Comparison of ENCODE assay signal across 1 cellular context in genomic region chr9:6015278-6016157, GRCh38.
TF ChIP-seq lines count a peak whose summit lies in the region.

RANBP6 (minus strand) TSS chr9:6015624; CDS start chr9:6015607, 17 bp downstream.

TF ChIP-seq in HepG2, 621 proteins besides CTCF, POLR2A, EP300 and RAD21 (continued from another document and continues in another):
- TF ChIP-seq ATF5 (CRISPR knock-in tag; IDR thresholded peaks at IDR 0.05; ENCODE audit: low read depth) (no peak), BCL6 (CRISPR knock-in tag; IDR thresholded peaks at IDR 0.05) (peak; percentile 36; the same call in 1 of the 2 replicates), THYN1 (CRISPR knock-in tag; IDR thresholded peaks at IDR 0.05; ENCODE audit: borderline replicate concordance, low read depth) (no peak), ZNF557 (CRISPR knock-in tag; IDR thresholded peaks at IDR 0.05) (0 out of 2 replicates have a peak, but pooled peaks have one; percentile 60), AHR (CRISPR knock-in tag; IDR thresholded peaks at IDR 0.05) (no peak), ZNF317 (CRISPR knock-in tag; IDR thresholded peaks at IDR 0.05) (0 out of 2 replicates have a peak, but pooled peaks have one; percentile 59), ZNF598 (CRISPR knock-in tag; IDR thresholded peaks at IDR 0.05; ENCODE audit: borderline replicate concordance) (no peak), NFATC3 (CRISPR knock-in tag; IDR thresholded peaks at IDR 0.05) (0 out of 2 replicates have a peak, but pooled peaks have one; percentile 65), SYNCRIP (IDR thresholded peaks at IDR 0.05; ENCODE audit: insufficient read depth, low read depth, low read length) (no peak), ZNF337 (CRISPR knock-in tag; IDR thresholded peaks at IDR 0.05; ENCODE audit: borderline replicate concordance, low read depth) (no peak), GZF1 (CRISPR knock-in tag; IDR thresholded peaks at IDR 0.05) (peak; percentile 44; the same call in 1 of the 2 replicates), ZNF281 (CRISPR knock-in tag; IDR thresholded peaks at IDR 0.05; ENCODE audit: borderline replicate concordance) (peak; percentile 65; the same call in 1 of the 2 replicates), HNF1A (IDR thresholded peaks at IDR 0.05; ENCODE audit: low read depth) (0 out of 2 replicates have a peak, but pooled peaks have one; percentile 25), HNF1A (CRISPR knock-in tag; IDR thresholded peaks at IDR 0.05; ENCODE audit: borderline replicate concordance) (no peak), ZNF496 (CRISPR knock-in tag; IDR thresholded peaks at IDR 0.05; ENCODE audit: insufficient replicate concordance) (no peak), HMG20A (CRISPR knock-in tag; IDR thresholded peaks at IDR 0.05; ENCODE audit: borderline replicate concordance) (0 out of 2 replicates have a peak, but pooled peaks have one; percentile 6), ZNF142 (CRISPR knock-in tag; IDR thresholded peaks at IDR 0.05) (peak; percentile 74; the same call in 1 of the 2 replicates), ZNF292 (CRISPR knock-in tag; IDR thresholded peaks at IDR 0.05; ENCODE audit: borderline replicate concordance, low read depth) (0 out of 2 replicates have a peak, but pooled peaks have one; percentile 22), ZNF816 (CRISPR knock-in tag; IDR thresholded peaks at IDR 0.05; ENCODE audit: borderline replicate concordance) (no peak), REST (IDR thresholded peaks at IDR 0.05; ENCODE audit: borderline replicate concordance in 1 of 2, low read depth in 1 of 2, low read length in 2 of 2) (0 out of 4 replicates have a peak, but pooled peaks of 1 of the 2 experiments have one; percentile 33), ZNF563 (CRISPR knock-in tag; IDR thresholded peaks at IDR 0.05) (no peak), LCORL (IDR thresholded peaks at IDR 0.05) (no peak), LCORL (CRISPR knock-in tag; IDR thresholded peaks at IDR 0.05) (peak; percentile 33; the same call in 1 of the 2 replicates), BRD4 (CRISPR knock-in tag; IDR thresholded peaks at IDR 0.05) (peak; percentile 84; the same call in 1 of the 2 replicates), NR2F2 (IDR thresholded peaks at IDR 0.05; ENCODE audit: borderline replicate concordance, low read depth) (no peak), RELA (CRISPR knock-in tag; IDR thresholded peaks at IDR 0.05) (peak; percentile 64; the same call in 1 of the 2 replicates), RARA (CRISPR knock-in tag; IDR thresholded peaks at IDR 0.05) (peak; percentile 15; the same call in 1 of the 2 replicates), ARNT2 (CRISPR knock-in tag; IDR thresholded peaks at IDR 0.05; ENCODE audit: low read depth) (peak; percentile 58; the same call in 1 of the 2 replicates), ELF4 (CRISPR knock-in tag; IDR thresholded peaks at IDR 0.05; ENCODE audit: borderline replicate concordance) (no peak), ZNF639 (CRISPR knock-in tag; conservative IDR thresholded peaks at IDR 0.05) (no peak), CHD2 (IDR thresholded peaks at IDR 0.05; ENCODE audit: low read depth, low read length) (0 out of 2 replicates have a peak, but pooled peaks have one; percentile 51), ZNF143 (CRISPR knock-in tag; IDR thresholded peaks at IDR 0.05) (peak; percentile 34; the same call in 1 of the 2 replicates), ZNF256 (CRISPR knock-in tag; conservative IDR thresholded peaks at IDR 0.05) (no peak), PATZ1 (CRISPR knock-in tag; IDR thresholded peaks at IDR 0.05) (peak; percentile 64; the same call in 1 of the 2 replicates), ZNF768 (CRISPR knock-in tag; IDR thresholded peaks at IDR 0.05) (peak; percentile 27; the same call in 1 of the 2 replicates), ZZZ3 (CRISPR knock-in tag; IDR thresholded peaks at IDR 0.05; ENCODE audit: borderline replicate concordance) (no peak), SMAD3 (CRISPR knock-in tag; IDR thresholded peaks at IDR 0.05) (no peak), HMG20B (CRISPR knock-in tag; conservative IDR thresholded peaks at IDR 0.05) (peak; percentile 48; the same call in 1 of the 2 replicates), MTF1 (CRISPR knock-in tag; IDR thresholded peaks at IDR 0.05) (no peak)
